Comparison of ENCODE assay signal across 16 cellular contexts in the genomic region with DNA sequence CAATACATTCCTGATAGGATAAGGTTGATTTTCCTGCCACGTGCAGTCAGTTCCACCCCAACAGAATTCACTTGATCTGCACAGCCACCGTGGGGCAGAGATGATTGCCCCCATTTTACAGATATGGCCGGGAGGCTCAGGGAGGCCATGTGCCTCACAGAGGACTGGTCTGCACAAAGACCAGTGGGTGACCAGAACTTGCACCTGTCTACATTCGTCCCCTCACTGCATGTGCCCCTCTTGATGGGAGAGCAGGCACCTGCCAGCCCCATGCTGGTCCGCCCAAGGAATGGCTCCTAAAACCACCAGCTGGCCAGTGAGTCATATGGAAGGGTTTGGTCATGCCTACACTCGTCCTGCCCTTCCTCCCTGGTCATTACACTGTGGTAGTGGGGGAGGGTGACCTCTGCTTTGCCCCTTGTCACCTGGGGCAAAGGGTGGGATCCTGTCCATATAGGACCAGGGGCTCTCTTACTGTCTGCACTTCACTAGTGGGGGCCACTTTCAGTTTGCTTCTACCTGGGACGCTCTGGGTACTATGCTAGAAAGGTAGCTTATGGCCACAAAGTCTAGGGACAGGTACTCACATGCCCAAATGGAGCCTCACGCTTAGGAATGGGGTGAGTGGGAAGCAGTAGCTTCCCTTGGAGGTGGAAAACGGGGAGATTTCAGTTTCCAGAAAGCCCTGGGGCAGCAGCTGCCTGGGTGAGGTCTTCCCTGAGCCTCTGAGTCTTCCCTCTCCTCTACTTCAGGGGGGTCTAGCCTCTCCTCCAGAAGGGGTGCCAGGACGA. TPM values are rescaled to one million over a fixed set of nuclear protein-coding genes. Genes with fewer than 3 reads are reported as not detected.
DNase-seq lines count a peak whose midpoint lies in the region; ATAC-seq and TF ChIP-seq lines count a peak whose summit lies in the region.
"Had no signal": no experiment of that assay in that cellular context is flagged by ENCODE, and none has a peak within 500 bp of the region (broad histone marks: within the 10 kb centered on the region; RNA-seq: fewer than 3 reads in every experiment).

No MANE protein-coding gene starts in this region.

- in situ Hi-C loops in KBM-7 (cut with MboI; ENCODE audit: low pct_unique_long_range_greater_than_20kb, low sequenced_read_pairs): no loop called here

- peaks cover 9% of the 10 kb centered on the region for H3K4me1 ChIP-seq in foreskin keratinocyte
- H3K4me1 ChIP-seq: heart right ventricle, tibial artery had no signal

- TF ChIP-seq CTCF in foreskin keratinocyte (conservative IDR thresholded peaks at IDR 0.05): no peak

- ATAC-seq in foreskin keratinocyte (peak; percentile 82), GM18909 (IDR thresholded peaks at IDR 0.05; ENCODE audit: poor library complexity, unreplicated experiment) (no peak)
- ATAC-seq: heart right ventricle, left ventricle myocardium superior had no signal

- no peak overlapping the region for H3K27ac ChIP-seq in foreskin keratinocyte
- H3K27ac ChIP-seq: heart right ventricle, Peyer's patch, skin epidermis, tibial artery had no signal

- H3K27me3 ChIP-seq in foreskin keratinocyte: no peaks in the 10 kb centered on the region
- H3K27me3 ChIP-seq: heart right ventricle, Peyer's patch had no signal

- DNase-seq in A172 (ENCODE audit: low spot score) (peak; percentile 62), ELR (ENCODE audit: low read depth) (peak; percentile 38), RPMI7951 (ENCODE audit: low read depth) (peak; percentile 62), foreskin keratinocyte (peak; percentile 79 to 89), LoVo (ENCODE audit: low spot score) (no peak), NCI-H526 (lab: John Stamatoyannopoulos, UW) (no peak), KBM-7 (no peak)
- DNase-seq: GOT3, heart right ventricle, left ventricle myocardium superior, NCI-H226 had no signal

RNA-seq across cellular contexts. Expression of a gene that starts 14.7 kb away (rescaled TPM):
- total RNA-seq in A172 (2014; rRNA removed; shearing (Covaris generic)): 130 and 137 TPM in 2 replicates
- total RNA-seq in RPMI7951 (2014; rRNA removed; shearing (Covaris generic)): 134 and 144 TPM in 2 replicates
- total RNA-seq in foreskin keratinocyte: 101 and 116 TPM in 2 replicates
- 97.0 and 119 TPM in 2 replicates for polyA plus RNA-seq in foreskin keratinocyte

RNA-seq across cellular contexts. Expression of a gene that starts 57.0 kb away (rescaled TPM):
- total RNA-seq in A172 (2014; rRNA removed; shearing (Covaris generic)): 4.0 and 5.9 TPM in 2 replicates
- total RNA-seq in RPMI7951 (2014; rRNA removed; shearing (Covaris generic)): 0.12 and 2.2 TPM in 2 replicates
- 0.11 and 0.20 TPM in 2 replicates for total RNA-seq in foreskin keratinocyte
- 0.14 and 0.20 TPM in 2 replicates for polyA plus RNA-seq in foreskin keratinocyte
- polyA plus RNA-seq: neural cell had no signal

Comparison
In these comparisons a context has a peak if more than half of its experiments do, and no peak if none do; other contexts are left out.
1. DNase-seq: peak in A172 (single experiment), ELR (single experiment), RPMI7951 (single experiment) and foreskin keratinocyte (2 of 2); none in LoVo (single experiment), NCI-H526 (0 of 2) and KBM-7 (single experiment).